29 cellular contexts compared by ENCODE assay signal in the genomic region with DNA sequence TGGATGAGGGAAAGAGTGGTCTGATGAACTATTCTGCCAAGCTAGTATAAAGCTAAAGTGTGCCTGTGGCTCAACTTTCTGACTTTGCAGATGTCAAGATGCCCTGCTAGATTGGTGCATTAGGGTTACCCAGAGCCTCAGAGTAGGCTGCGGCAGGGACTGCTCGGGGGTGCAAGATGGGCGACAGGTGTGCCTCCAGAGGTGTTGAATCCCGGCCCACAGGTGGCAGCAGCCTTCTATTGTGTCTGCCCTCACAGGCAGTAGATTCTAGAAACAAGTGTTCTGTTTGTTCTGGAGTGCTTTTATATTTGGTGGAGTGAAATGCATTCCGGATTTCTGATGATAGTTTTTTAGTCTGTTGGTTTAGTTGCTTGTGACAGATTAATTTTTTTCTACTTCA.
DNase-seq lines count a peak whose midpoint lies in the region; ATAC-seq and TF ChIP-seq lines count a peak whose summit lies in the region.
"Had no signal": no experiment of that assay in that cellular context is flagged by ENCODE, and none has a peak within 500 bp of the region (broad histone marks: within the 10 kb centered on the region; RNA-seq: fewer than 3 reads in every experiment).

No MANE protein-coding gene starts in this region.

- intact Hi-C loops in transverse colon (cut with DNase I; ENCODE audit: low total_unique reads): no loop called here

- no peaks in the 10 kb centered on the region for H3K9me3 ChIP-seq in transverse colon
- H3K9me3 ChIP-seq: adrenal gland, BE2C, heart left ventricle, psoas muscle had no signal

- TF ChIP-seq CTCF in HFFc6 (IDR thresholded peaks at IDR 0.05): peak; percentile 13; the same call in 1 of the 2 replicates
- no peak for TF ChIP-seq CTCF in progenitor cell of endocrine pancreas (IDR thresholded peaks at IDR 0.05; ENCODE audit: unreplicated experiment)
- TF ChIP-seq CTCF in transverse colon (IDR thresholded peaks at IDR 0.05): no peak

- H3K27ac ChIP-seq in transverse colon: no peak overlapping the region
- H3K27ac ChIP-seq: adrenal gland, heart left ventricle, neural progenitor cell, psoas muscle, skin epidermis had no signal

- H3K27me3 Mint-ChIP-seq in HFFc6 (ENCODE audit: insufficient read depth) (peaks cover 2% of the 10 kb centered on the region), progenitor cell of endocrine pancreas (no peaks in the 10 kb centered on the region)
- no peaks in the 10 kb centered on the region for H3K27me3 Mint-ChIP-seq in activated T-helper 17 cell treated with anti-CD3 and anti-CD28 coated beads, Interleukin-2, amount 50 U/mL, for 72 hours
- H3K27me3 Mint-ChIP-seq: stimulated activated naive CD8-positive, alpha-beta T cell treated with anti-CD3 and anti-CD28 coated beads, Interleukin-15, amount 100 ng/mL, for 72 hours had no signal

- peaks cover 22% of the 10 kb centered on the region for H3K36me3 Mint-ChIP-seq in HFFc6 (ENCODE audit: low read depth)
- H3K36me3 Mint-ChIP-seq in activated T-helper 17 cell treated with anti-CD3 and anti-CD28 coated beads, Interleukin-2, amount 50 U/mL, for 72 hours (ENCODE audit: low read depth): peaks cover 96% of the 10 kb centered on the region
- peaks cover 35% of the 10 kb centered on the region for H3K36me3 Mint-ChIP-seq in progenitor cell of endocrine pancreas (ENCODE audit: insufficient read depth)

- H3K27ac Mint-ChIP-seq in HFFc6: no peak overlapping the region; the same call in 1 of the 2 replicates
- H3K27ac Mint-ChIP-seq in activated T-helper 17 cell treated with anti-CD3 and anti-CD28 coated beads, Interleukin-2, amount 50 U/mL, for 72 hours: peak overlapping the region; percentile 83
- H3K27ac Mint-ChIP-seq in progenitor cell of endocrine pancreas: peak overlapping the region; percentile 69
- H3K27ac Mint-ChIP-seq: activated T-helper 2 cell treated with anti-CD3 and anti-CD28 coated beads, Interferon-gamma antibody, Interleukin-2, Interleukin-4, amounts not matched to agents 10 μg/mL and 5 μg/mL and 100 μg/mL, durations not matched to agents 14 hours and 24 hours and 36 hours; neural progenitor cell had no signal

- H3K27me3 ChIP-seq in transverse colon: no peaks in the 10 kb centered on the region
- H3K27me3 ChIP-seq: adrenal gland, BE2C, heart left ventricle, neural progenitor cell had no signal

- ATAC-seq in activated T-helper 17 cell treated with anti-CD3 and anti-CD28 coated beads, Interleukin-2, amount 50 U/mL, for 72 hours (replicated peaks): no peak
- no peak for ATAC-seq in HG02870 (IDR thresholded peaks at IDR 0.05; ENCODE audit: unreplicated experiment)
- ATAC-seq: heart left ventricle; psoas muscle; Right ventricle myocardium inferior; stimulated activated naive CD8-positive, alpha-beta T cell treated with anti-CD3 and anti-CD28 coated beads, Interleukin-15, amount 100 ng/mL, for 72 hours had no signal

- H3K4me3 ChIP-seq in transverse colon: no peak overlapping the region
- H3K4me3 ChIP-seq: adrenal gland, heart left ventricle, neural progenitor cell, psoas muscle, skin epidermis had no signal

- TF ChIP-seq POLR2A in transverse colon (IDR thresholded peaks at IDR 0.05): no peak

- H3K36me3 ChIP-seq in transverse colon: peaks cover 0 to 29% (median 4%) of the 10 kb centered on the region in 4 donors
- H3K36me3 ChIP-seq: BE2C had no signal

- DNase-seq in DMS53 (lab: John Stamatoyannopoulos, UW) (peak; percentile 28), DMS53 treated with DMSO at 0.1 percent for 48 hours (lab: John Stamatoyannopoulos, UW; ENCODE audit: unreplicated experiment) (no peak), HFFc6 (no peak), progenitor cell of endocrine pancreas (ENCODE audit: low spot score, unreplicated experiment) (no peak), DMS 273 (lab: John Stamatoyannopoulos, UW; ENCODE audit: unreplicated experiment) (no peak), transverse colon (no peak)
- DNase-seq: 8988T; activated CD4-positive, alpha-beta T cell treated with anti-CD3 and anti-CD28 coated beads for 48 hours; adrenal gland; BE2C; Calu3; cortex of kidney; GDM1; heart left ventricle; Karpas-422; NCI-H1092; NCI-H2029; NCI-H510A; psoas muscle; stimulated activated CD4-positive, alpha-beta T cell treated with anti-CD3 and anti-CD28 coated beads, Interleukin-4, amount 100 ng/mL, for 1 hour; stimulated activated naive CD8-positive, alpha-beta T cell treated with anti-CD3 and anti-CD28 coated beads, Interleukin-15, amount 100 ng/mL, for 72 hours; SW 1271; trophoblast cell had no signal

- TF ChIP-seq EP300 in transverse colon (IDR thresholded peaks at IDR 0.05; ENCODE audit: low read depth): no peak

- no peak overlapping the region for H3K4me3 Mint-ChIP-seq in HFFc6
- no peak overlapping the region for H3K4me3 Mint-ChIP-seq in activated T-helper 17 cell treated with anti-CD3 and anti-CD28 coated beads, Interleukin-2, amount 50 U/mL, for 72 hours
- no peak overlapping the region for H3K4me3 Mint-ChIP-seq in progenitor cell of endocrine pancreas (ENCODE audit: low read depth)
- H3K4me3 Mint-ChIP-seq: neural progenitor cell; stimulated activated naive CD8-positive, alpha-beta T cell treated with anti-CD3 and anti-CD28 coated beads, Interleukin-15, amount 100 ng/mL, for 72 hours had no signal

- H3K9me3 Mint-ChIP-seq in HFFc6 (no peaks in the 10 kb centered on the region), progenitor cell of endocrine pancreas (ENCODE audit: low read depth) (no peaks in the 10 kb centered on the region)
- H3K9me3 Mint-ChIP-seq in activated T-helper 17 cell treated with anti-CD3 and anti-CD28 coated beads, Interleukin-2, amount 50 U/mL, for 72 hours: no peaks in the 10 kb centered on the region
- H3K9me3 Mint-ChIP-seq: activated T-helper 2 cell treated with anti-CD3 and anti-CD28 coated beads, Interferon-gamma antibody, Interleukin-2, Interleukin-4, amounts not matched to agents 10 μg/mL and 5 μg/mL and 100 μg/mL, durations not matched to agents 14 hours and 24 hours and 36 hours; neural progenitor cell; stimulated activated naive CD8-positive, alpha-beta T cell treated with anti-CD3 and anti-CD28 coated beads, Interleukin-15, amount 100 ng/mL, for 72 hours had no signal

- H3K4me1 Mint-ChIP-seq in HFFc6 (ENCODE audit: low read depth): peaks cover 18% of the 10 kb centered on the region
- peaks cover 16% of the 10 kb centered on the region for H3K4me1 Mint-ChIP-seq in activated T-helper 17 cell treated with anti-CD3 and anti-CD28 coated beads, Interleukin-2, amount 50 U/mL, for 72 hours
- peaks cover 4% of the 10 kb centered on the region for H3K4me1 Mint-ChIP-seq in progenitor cell of endocrine pancreas (ENCODE audit: low read depth)

- in situ Hi-C loops in transverse colon (cut with MboI; ENCODE audit: low pct_ligation_motif_present in 1 of 4, low pct_unique_long_range_greater_than_20kb in 1 of 4, low sequenced_read_pairs in 3 of 4): no loop called here

- H3K4me1 ChIP-seq in transverse colon: no peaks in the 10 kb centered on the region
- H3K4me1 ChIP-seq: adrenal gland, BE2C, neural progenitor cell, psoas muscle had no signal

- 71 to 80% methylated on average over 1 to 5 of the region's 5 CpGs for WGBS in transverse colon (ENCODE audit: low coverage in 1 of 2), 2 donors
